In the genomic region with DNA sequence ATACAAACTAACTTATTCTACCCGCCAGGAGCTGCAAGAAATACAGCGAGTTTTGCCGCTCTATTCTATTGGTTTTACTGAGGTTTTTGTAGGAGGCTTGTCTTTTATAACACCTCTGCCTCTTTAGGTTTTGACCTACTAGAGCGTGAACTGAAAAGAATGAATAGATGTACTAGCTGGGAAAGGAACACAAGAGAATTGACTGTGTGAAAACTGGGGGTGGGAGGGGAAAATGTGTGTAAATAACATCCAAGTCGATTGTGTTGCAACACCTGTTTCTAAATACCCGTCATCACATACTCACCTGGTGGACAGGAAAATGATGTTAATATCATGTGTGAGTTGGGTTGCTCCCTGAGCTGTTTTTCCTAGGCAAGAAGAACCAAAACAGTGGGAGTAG, we compare ENCODE assay signal across 24 cellular contexts. TPM values are rescaled to one million over a fixed set of nuclear protein-coding genes. Genes with fewer than 3 reads are reported as not detected.
DNase-seq lines count a peak whose midpoint lies in the region; ATAC-seq, FAIRE-seq and TF ChIP-seq lines count a peak whose summit lies in the region.
"Had no signal": no experiment of that assay in that cellular context is flagged by ENCODE, and none has a peak within 500 bp of the region (broad histone marks: within the 10 kb centered on the region; RNA-seq: fewer than 3 reads in every experiment).

No MANE protein-coding gene starts in this region.

- no peak for FAIRE-seq in bronchial epithelial cell (lab: Jason Lieb, UNC)
- FAIRE-seq: A204.1, GM12891, GM18507, H1 had no signal

- no peaks in the 10 kb centered on the region for H3K36me3 ChIP-seq in bronchial epithelial cell (ENCODE audit: control insufficient read depth, insufficient read depth, low read length)
- H3K36me3 ChIP-seq: BE2C had no signal

- DNase-seq in NCI-H345 (lab: John Stamatoyannopoulos, UW) (peak; percentile 59), NCI-H345 treated with DMSO at 0.1 percent for 48 hours (lab: John Stamatoyannopoulos, UW; ENCODE audit: unreplicated experiment) (no peak), COR-L47 (lab: John Stamatoyannopoulos, UW) (peak; percentile 2), NCI-H69 (lab: John Stamatoyannopoulos, UW) (peak; percentile 68), bronchial epithelial cell (ENCODE audit: low read depth) (peak; percentile 61), T1000 (lab: John Stamatoyannopoulos, UW) (no peak), caudate nucleus (lab: John Stamatoyannopoulos, UW) (no peak)
- DNase-seq: BE2C; CD4-positive, CD25-positive, alpha-beta regulatory T cell; DMS53; EL; NCI-H1105; NCI-H187 treated with DMSO at 0.1 percent for 48 hours; NCI-H226; NCI-H526 treated with DMSO at 0.1 percent for 48 hours; RPMI8226; SHP77 treated with DMSO at 0.1 percent for 48 hours; SK-N-SH had no signal

- no peak for ATAC-seq in HG03457 (IDR thresholded peaks at IDR 0.05; ENCODE audit: unreplicated experiment)

- H3K4me3 ChIP-seq in bronchial epithelial cell (ENCODE audit: low read depth, low read length) = no peak overlapping the region

- TF ChIP-seq CTCF in bronchial epithelial cell (IDR thresholded peaks at IDR 0.05; ENCODE audit: insufficient read depth, low read length, severe bottlenecking) = no peak

- H3K27me3 ChIP-seq in bronchial epithelial cell (ENCODE audit: control insufficient read depth, insufficient read depth, low read length) = no peaks in the 10 kb centered on the region

- H3K27ac ChIP-seq in caudate nucleus (ENCODE audit: low read depth, low read length) = no peak overlapping the region

RNA-seq across cellular contexts. Expression of a gene that starts 12.9 kb away (rescaled TPM):
- 1.1 and 2.9 TPM in 2 replicates for total RNA-seq in bronchial epithelial cell

RNA-seq across cellular contexts. Expression of a gene that starts 31.3 kb away (rescaled TPM):
- total RNA-seq in bronchial epithelial cell = 0.79 TPM in 1 of 2 replicates, not detected in the other
- total RNA-seq: H1, LHCN-M2 had no signal

Comparison
In these comparisons a context has a peak if more than half of its experiments do, and no peak if none do; other contexts are left out.
1. DNase-seq: peak in NCI-H345 (single experiment), COR-L47 (single experiment), NCI-H69 (single experiment) and bronchial epithelial cell (single experiment); none in NCI-H345 treated with DMSO at 0.1 percent for 48 hours (single experiment), T1000 (single experiment) and caudate nucleus (0 of 61).